ENCODE assay signal across 10 cellular contexts in the genomic region with DNA sequence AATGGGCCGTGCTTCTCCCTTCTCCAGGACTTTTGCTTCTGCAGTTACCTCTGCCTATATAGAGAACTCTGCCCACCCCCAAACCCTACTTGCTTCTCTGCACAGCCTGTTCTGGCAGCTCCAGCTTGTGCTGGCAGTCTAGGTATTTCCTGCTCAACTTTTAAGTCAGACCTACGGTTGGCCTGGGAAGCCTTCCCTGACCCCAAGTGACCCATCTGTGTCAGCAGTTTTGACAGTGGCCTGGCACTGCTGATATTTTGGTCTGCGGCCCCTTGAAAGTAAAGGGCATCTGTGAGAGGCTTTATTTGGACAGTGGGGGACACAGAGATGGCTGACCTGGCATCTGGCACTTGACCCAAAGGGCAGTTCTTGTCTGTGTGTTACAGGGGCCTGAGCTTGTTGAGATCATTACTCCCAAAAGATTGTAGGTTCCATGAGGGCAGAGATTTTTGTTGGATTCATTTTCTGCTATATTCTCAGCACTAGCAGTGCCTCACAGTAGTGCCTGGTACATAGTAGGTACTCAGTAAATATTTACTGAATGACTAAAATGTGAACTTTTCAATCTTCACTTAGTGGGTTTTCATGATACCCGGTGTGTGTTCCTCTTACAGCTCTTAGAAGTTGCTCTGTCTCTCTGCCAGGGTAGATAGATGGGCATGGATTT. TPM values are rescaled to one million over a fixed set of nuclear protein-coding genes. Genes with fewer than 3 reads are reported as not detected.
DNase-seq lines count a peak whose midpoint lies in the region; ATAC-seq, FAIRE-seq and TF ChIP-seq lines count a peak whose summit lies in the region.
"Had no signal": no experiment of that assay in that cellular context is flagged by ENCODE, and none has a peak within 500 bp of the region (broad histone marks: within the 10 kb centered on the region; RNA-seq: fewer than 3 reads in every experiment).

No MANE protein-coding gene starts in this region.

- no peaks in the 10 kb centered on the region for H3K9me3 ChIP-seq in mammary epithelial cell (replicated peaks; ENCODE audit: insufficient read depth, low read length)
- no peaks in the 10 kb centered on the region for H3K9me3 ChIP-seq in thyroid gland

- no peak overlapping the region for H2AFZ ChIP-seq in mammary epithelial cell (ENCODE audit: low read depth, low read length)

- H3K4me1 ChIP-seq in mammary epithelial cell (ENCODE audit: insufficient read depth, low read length) (peaks cover 46% of the 10 kb centered on the region), thyroid gland (peaks cover 74 to 85% of the 10 kb centered on the region in 2 donors)

- dilution Hi-C loops in mammary epithelial cell (cut with HindIII; ENCODE audit: low sequenced_read_pairs) = no loop called here

- ATAC-seq in memory B cell (ENCODE audit: low read depth) = no peak

- H3K4me2 ChIP-seq in mammary epithelial cell (ENCODE audit: insufficient read depth, low read depth, low read length) = peak overlapping the region; percentile 2

- H3K27me3 ChIP-seq in mammary epithelial cell (ENCODE audit: insufficient read depth, low read length) (no peaks in the 10 kb centered on the region), thyroid gland (no peaks in the 10 kb centered on the region)

- H3K36me3 Mint-ChIP-seq in memory B cell = peaks cover 23% of the 10 kb centered on the region
- H3K36me3 Mint-ChIP-seq in activated T-helper 1 cell treated with anti-CD3 and anti-CD28 coated beads, Interleukin-12 subunit alpha, Interleukin-12 subunit beta, Interleukin-2, Interleukin-4 antibody, amounts not matched to agents 30 ng/mL and 10 ng/mL and 1 ng/mL, durations not matched to agents 14 hours and 24 hours and 36 hours (ENCODE audit: low read depth) = peaks cover 11% of the 10 kb centered on the region

- 73% methylated on average over 4 of the region's 4 CpGs for WGBS in mammary epithelial cell (ENCODE audit: low coverage, missing lambda C conversion rate)
- WGBS in thyroid gland, 2 donors = 34 to 43% methylated on average over 4 of the region's 4 CpGs

- H3K27ac Mint-ChIP-seq in memory B cell = peak overlapping the region; percentile 42
- no peak overlapping the region for H3K27ac Mint-ChIP-seq in activated T-helper 1 cell treated with anti-CD3 and anti-CD28 coated beads, Interleukin-12 subunit alpha, Interleukin-12 subunit beta, Interleukin-2, Interleukin-4 antibody, amounts not matched to agents 30 ng/mL and 10 ng/mL and 1 ng/mL, durations not matched to agents 14 hours and 24 hours and 36 hours

- in situ Hi-C loops in mammary epithelial cell (cut with MboI; ENCODE audit: low sequenced_read_pairs in 2 of 2) = no loop called here

- H3K9me3 Mint-ChIP-seq in memory B cell = no peaks in the 10 kb centered on the region
- no peaks in the 10 kb centered on the region for H3K9me3 Mint-ChIP-seq in activated T-helper 1 cell treated with anti-CD3 and anti-CD28 coated beads, Interleukin-12 subunit alpha, Interleukin-12 subunit beta, Interleukin-2, Interleukin-4 antibody, amounts not matched to agents 30 ng/mL and 10 ng/mL and 1 ng/mL, durations not matched to agents 14 hours and 24 hours and 36 hours

- peak overlapping the region; percentile 14 for H3K4me3 Mint-ChIP-seq in memory B cell
- no peak overlapping the region for H3K4me3 Mint-ChIP-seq in activated T-helper 1 cell treated with anti-CD3 and anti-CD28 coated beads, Interleukin-12 subunit alpha, Interleukin-12 subunit beta, Interleukin-2, Interleukin-4 antibody, amounts not matched to agents 30 ng/mL and 10 ng/mL and 1 ng/mL, durations not matched to agents 14 hours and 24 hours and 36 hours

- peaks cover 80% of the 10 kb centered on the region for H3K79me2 ChIP-seq in mammary epithelial cell (ENCODE audit: insufficient read depth, low read length)

- no peaks in the 10 kb centered on the region for H4K20me1 ChIP-seq in mammary epithelial cell (ENCODE audit: insufficient read depth, low read length)

- no peak for FAIRE-seq in GM19239 (lab: Jason Lieb, UNC)

- H3K4me3 ChIP-seq in LNCaP clone FGC (ENCODE audit: low read depth, low read length) (no peak overlapping the region), mammary epithelial cell (replicated peaks in 1 of 3; ENCODE audit: insufficient read depth in 1 of 3, low read depth in 2 of 3, low read length in 3 of 3) (no peak overlapping the region), thyroid gland (replicated peaks in 1 of 3) (no peak overlapping the region)

- intact Hi-C loops in mammary epithelial cell (cut with micrococcal nuclease) = loop anchor here (2.0 kb wide), 1 partner anchor 19 kb away; no protein-coding TSS in a partner anchor
- intact Hi-C loops in thyroid gland (cut with DNase I) = no loop called here
- intact Hi-C loops in activated T-helper 1 cell treated with anti-CD3 and anti-CD28 coated beads, Interleukin-12 subunit alpha, Interleukin-12 subunit beta, Interleukin-2, Interleukin-4 antibody, amounts not matched to agents 30 ng/mL and 10 ng/mL and 1 ng/mL, durations not matched to agents 14 hours and 24 hours and 36 hours (cut with micrococcal nuclease) = no loop called here

- no peak overlapping the region for H3K9ac ChIP-seq in mammary epithelial cell (ENCODE audit: insufficient read depth, low read length)

- peaks cover 62% of the 10 kb centered on the region for H3K4me1 Mint-ChIP-seq in memory B cell
- H3K4me1 Mint-ChIP-seq in activated T-helper 1 cell treated with anti-CD3 and anti-CD28 coated beads, Interleukin-12 subunit alpha, Interleukin-12 subunit beta, Interleukin-2, Interleukin-4 antibody, amounts not matched to agents 30 ng/mL and 10 ng/mL and 1 ng/mL, durations not matched to agents 14 hours and 24 hours and 36 hours (ENCODE audit: low read depth) = peaks cover 21% of the 10 kb centered on the region

- peak; percentile 74 for DNase-seq in LNCaP clone FGC (ENCODE audit: low read depth)
- no peak for DNase-seq in mammary epithelial cell
- DNase-seq in memory B cell (ENCODE audit: low spot score in 2 of 2) = no peak
- DNase-seq in thyroid gland = peak; percentile 62 to 68
- DNase-seq in activated T-helper 1 cell treated with anti-CD3 and anti-CD28 coated beads, Interleukin-12 subunit alpha, Interleukin-12 subunit beta, Interleukin-2, Interleukin-4 antibody, amounts not matched to agents 30 ng/mL and 10 ng/mL and 1 ng/mL, durations not matched to agents 14 hours and 24 hours and 36 hours (ENCODE audit: low spot score) = no peak
- no peak for DNase-seq in NCI-H1092 treated with DMSO at 0.1 percent for 48 hours (lab: John Stamatoyannopoulos, UW)
- no peak for DNase-seq in GM19239 (ENCODE audit: insufficient read length, low spot score)
- DNase-seq in SIG-M5 treated with dmso at 0.1 percent for 504 hours (lab: John Stamatoyannopoulos, UW; ENCODE audit: unreplicated experiment) = no peak
- DNase-seq: activated gamma-delta T cell, substantia nigra had no signal

- CTCF ChIA-PET in mammary epithelial cell (lab: Charles Lee; ENCODE audit: low non-redundant PET) = interaction anchor here (0.6 kb wide), 1 partner anchor 18 kb away, joined by 21 read pairs; no protein-coding TSS in a partner anchor

- H3K27ac ChIP-seq in mammary epithelial cell (ENCODE audit: insufficient read depth, low read depth, low read length) (peak overlapping the region; percentile 35), thyroid gland (peak overlapping the region; percentile 92 to 97 (median 96))

- no peaks in the 10 kb centered on the region for H3K36me3 ChIP-seq in mammary epithelial cell (ENCODE audit: insufficient read depth, low read length)
- H3K36me3 ChIP-seq in thyroid gland = no peaks in the 10 kb centered on the region

- H3K27me3 Mint-ChIP-seq in memory B cell = no peaks in the 10 kb centered on the region
- H3K27me3 Mint-ChIP-seq in activated T-helper 1 cell treated with anti-CD3 and anti-CD28 coated beads, Interleukin-12 subunit alpha, Interleukin-12 subunit beta, Interleukin-2, Interleukin-4 antibody, amounts not matched to agents 30 ng/mL and 10 ng/mL and 1 ng/mL, durations not matched to agents 14 hours and 24 hours and 36 hours (ENCODE audit: insufficient read depth) = no peaks in the 10 kb centered on the region

- TF ChIP-seq POLR2A in thyroid gland (IDR thresholded peaks at IDR 0.05) = no peak

- no peak for TF ChIP-seq CTCF in LNCaP clone FGC (IDR thresholded peaks at IDR 0.05; ENCODE audit: control insufficient read depth, extremely low read depth, insufficient read depth)
- no peak for TF ChIP-seq CTCF in mammary epithelial cell (conservative IDR thresholded peaks at IDR 0.05 in 1 of 2, IDR thresholded peaks at IDR 0.05 in 1 of 2; ENCODE audit: extremely low read depth in 1 of 2, insufficient read depth in 1 of 2, low read depth in 1 of 2, low read length in 2 of 2)
- no peak for TF ChIP-seq CTCF in thyroid gland (IDR thresholded peaks at IDR 0.05)

- BruUV-seq in mammary epithelial cell (replicated peaks; lab: Mats Ljungman, UMichigan) = TSS peak; percentile 43

RNA-seq across cellular contexts. Expression of a gene that starts 55.2 kb away (rescaled TPM):
- total RNA-seq in mammary epithelial cell (10 to 100 TPM; 64.5 to 67.2 TPM), thyroid gland (10 to 100 TPM; 46.1 to 87.8 (median 76.4) TPM)
- 36.6 TPM for polyA plus RNA-seq in mammary epithelial cell
- 56.6 TPM for polyA minus RNA-seq in mammary epithelial cell
- 32.6 and 33.8 TPM in 2 replicates for total RNA-seq in activated T-helper 1 cell treated with anti-CD3 and anti-CD28 coated beads, Interleukin-12 subunit alpha, Interleukin-12 subunit beta, Interleukin-2, Interleukin-4 antibody, amounts not matched to agents 30 ng/mL and 10 ng/mL and 1 ng/mL, durations not matched to agents 14 hours and 24 hours and 36 hours

Comparison
In these comparisons a context has a peak if more than half of its experiments do, and no peak if none do; other contexts are left out.
1. DNase-seq: peak in LNCaP clone FGC (single experiment) and thyroid gland (2 of 2); none in mammary epithelial cell (single experiment), memory B cell (0 of 2), activated T-helper 1 cell treated with anti-CD3 and anti-CD28 coated beads, Interleukin-12 subunit alpha, Interleukin-12 subunit beta, Interleukin-2, Interleukin-4 antibody, amounts not matched to agents 30 ng/mL and 10 ng/mL and 1 ng/mL, durations not matched to agents 14 hours and 24 hours and 36 hours (single experiment), NCI-H1092 treated with DMSO at 0.1 percent for 48 hours (single experiment), GM19239 (single experiment) and SIG-M5 treated with dmso at 0.1 percent for 504 hours (single experiment).